ENCODE assay signal across 15 cellular contexts in the genomic region with DNA sequence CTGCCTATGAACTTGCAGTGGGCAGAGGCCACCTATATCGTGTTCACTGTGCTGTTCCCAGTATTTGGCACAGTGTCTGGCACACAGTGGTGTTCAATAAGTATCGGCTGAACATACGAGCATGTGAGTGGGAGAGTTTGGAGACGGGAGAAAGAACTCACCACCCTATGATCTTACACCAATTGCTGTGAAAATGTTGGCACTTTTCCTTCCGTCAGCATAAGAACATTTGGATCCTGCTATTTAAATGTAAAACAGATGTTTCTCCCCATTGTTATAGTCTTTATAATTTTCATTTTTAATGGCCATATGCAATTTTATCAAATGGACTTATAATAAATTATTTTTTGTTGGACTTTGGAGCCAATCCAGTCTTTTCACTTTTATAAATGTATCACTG.
DNase-seq lines count a peak whose midpoint lies in the region; ATAC-seq, FAIRE-seq and TF ChIP-seq lines count a peak whose summit lies in the region.
"Had no signal": no experiment of that assay in that cellular context is flagged by ENCODE, and none has a peak within 500 bp of the region (broad histone marks: within the 10 kb centered on the region; RNA-seq: fewer than 3 reads in every experiment).

No MANE protein-coding gene starts in this region.

- H3K14ac ChIP-seq in mesenchymal stem cell (ENCODE audit: low read length in 2 of 2): no peak overlapping the region

- H2AFZ ChIP-seq in mesenchymal stem cell (ENCODE audit: low read depth, low read length): no peak overlapping the region

- peaks cover 6% of the 10 kb centered on the region for H3K4me1 ChIP-seq in mesenchymal stem cell (ENCODE audit: control insufficient read depth, insufficient read depth, low read depth, low read length)
- H3K4me1 ChIP-seq: BLaER1 treated with 17β-estradiol and CSF1 and Interleukin-3, amounts not matched to agents 10 nM and 100 nM had no signal

- no peak for TF ChIP-seq CTCF in bronchial epithelial cell (IDR thresholded peaks at IDR 0.05; ENCODE audit: insufficient read depth, low read length, severe bottlenecking)

- no peak overlapping the region for H3K4ac ChIP-seq in mesenchymal stem cell (ENCODE audit: low read depth in 1 of 2, low read length in 2 of 2)

- H2BK15ac ChIP-seq in mesenchymal stem cell (ENCODE audit: low read depth, poor library complexity, severe bottlenecking): no peak overlapping the region

- peak; percentile 20 for DNase-seq in AG08395 (ENCODE audit: low spot score)
- DNase-seq in bronchial epithelial cell (ENCODE audit: low read depth): no peak
- DNase-seq in fibroblast of peridontal ligament (ENCODE audit: extremely low read depth): peak; percentile 61
- DNase-seq in mesenchymal stem cell: no peak
- no peak for DNase-seq in NCI-H1694 treated with DMSO at 0.1 percent for 48 hours (lab: John Stamatoyannopoulos, UW)
- no peak for DNase-seq in GDM1 (lab: John Stamatoyannopoulos, UW)
- DNase-seq: CD4-positive, CD25-positive, alpha-beta regulatory T cell; DMS53; H7; KBM-7 had no signal

- H3K79me1 ChIP-seq in mesenchymal stem cell (replicated peaks; ENCODE audit: low read length, poor library complexity, severe bottlenecking): no peaks in the 10 kb centered on the region

- ATAC-seq in HG03439 (IDR thresholded peaks at IDR 0.05; ENCODE audit: unreplicated experiment): no peak
- ATAC-seq: GM12878 had no signal

- H3K9ac ChIP-seq in mesenchymal stem cell (ENCODE audit: low read length): no peak overlapping the region
- H3K9ac ChIP-seq: BLaER1 treated with 17β-estradiol and CSF1 and Interleukin-3, amounts not matched to agents 10 nM and 100 nM had no signal

- H3K27ac ChIP-seq in mesenchymal stem cell (ENCODE audit: low read length, poor library complexity, severe bottlenecking): no peak overlapping the region
- H3K27ac ChIP-seq: 22Rv1; BLaER1 treated with 17β-estradiol and CSF1 and Interleukin-3, amounts not matched to agents 10 nM and 100 nM had no signal

- FAIRE-seq in bronchial epithelial cell (lab: Jason Lieb, UNC): peak; percentile 68
- FAIRE-seq: GM12878, GM18507 had no signal

- H4K91ac ChIP-seq in mesenchymal stem cell (ENCODE audit: low read length): no peak overlapping the region

- no peak overlapping the region for H4K8ac ChIP-seq in mesenchymal stem cell (ENCODE audit: low read length)

- no peak overlapping the region for H2BK120ac ChIP-seq in mesenchymal stem cell (ENCODE audit: low read depth, low read length)

- no peak overlapping the region for H2BK12ac ChIP-seq in mesenchymal stem cell (ENCODE audit: low read length in 2 of 2)

- H3K9me3 ChIP-seq in mesenchymal stem cell (ENCODE audit: control insufficient read depth, low read length): no peaks in the 10 kb centered on the region
- H3K9me3 ChIP-seq: BLaER1 treated with 17β-estradiol and CSF1 and Interleukin-3, amounts not matched to agents 10 nM and 100 nM had no signal

- no peak overlapping the region for H3K23ac ChIP-seq in mesenchymal stem cell (ENCODE audit: low read length in 2 of 2)

- H2BK5ac ChIP-seq in mesenchymal stem cell (ENCODE audit: low read depth, low read length, poor library complexity, severe bottlenecking): no peak overlapping the region

- peak overlapping the region; percentile 32 for H2AK5ac ChIP-seq in mesenchymal stem cell (ENCODE audit: low read length, severe bottlenecking)

- H3K4me3 ChIP-seq in bronchial epithelial cell (ENCODE audit: low read depth, low read length): no peak overlapping the region
- H3K4me3 ChIP-seq in mesenchymal stem cell (ENCODE audit: insufficient read depth in 1 of 2, low read depth in 1 of 2, low read length in 2 of 2): peak overlapping the region in 1 of 2 experiments; percentile 6
- H3K4me3 ChIP-seq: BLaER1 treated with 17β-estradiol and CSF1 and Interleukin-3, amounts not matched to agents 10 nM and 100 nM; GM12878 had no signal

- no peak overlapping the region for H3K18ac ChIP-seq in mesenchymal stem cell (ENCODE audit: low read depth in 1 of 2, low read length in 2 of 2)

- 95% methylated on average over 3 of the region's 5 CpGs for WGBS in mesenchymal stem cell

- no peaks in the 10 kb centered on the region for H3K36me3 ChIP-seq in bronchial epithelial cell (ENCODE audit: control insufficient read depth, insufficient read depth, low read length)
- no peaks in the 10 kb centered on the region for H3K36me3 ChIP-seq in mesenchymal stem cell (ENCODE audit: control insufficient read depth in 1 of 2, insufficient read depth in 2 of 2, low read depth in 1 of 2, low read length in 2 of 2)
- H3K36me3 ChIP-seq: BLaER1 treated with 17β-estradiol and CSF1 and Interleukin-3, amounts not matched to agents 10 nM and 100 nM had no signal

- H3K27me3 ChIP-seq in bronchial epithelial cell (ENCODE audit: control insufficient read depth, insufficient read depth, low read length): no peaks in the 10 kb centered on the region
- H3K27me3 ChIP-seq in mesenchymal stem cell (ENCODE audit: control insufficient read depth in 1 of 2, insufficient read depth in 1 of 2, low read length in 2 of 2): no peaks in the 10 kb centered on the region
- H3K27me3 ChIP-seq: BLaER1 treated with 17β-estradiol and CSF1 and Interleukin-3, amounts not matched to agents 10 nM and 100 nM had no signal

- no peak overlapping the region for H3K4me2 ChIP-seq in mesenchymal stem cell (ENCODE audit: low read length, poor library complexity, severe bottlenecking)
- H3K4me2 ChIP-seq: BLaER1 treated with 17β-estradiol and CSF1 and Interleukin-3, amounts not matched to agents 10 nM and 100 nM had no signal

Comparison
In these comparisons a context has a peak if more than half of its experiments do, and no peak if none do; other contexts are left out.
1. DNase-seq: peak in AG08395 (single experiment) and fibroblast of peridontal ligament (single experiment); none in bronchial epithelial cell (single experiment), mesenchymal stem cell (single experiment), NCI-H1694 treated with DMSO at 0.1 percent for 48 hours (single experiment) and GDM1 (single experiment).